Comparison of ENCODE assay signal across 13 cellular contexts in genomic region chr11:27300974-27301373, GRCh38.
"Had no signal": no experiment of that assay in that cellular context is flagged by ENCODE, and none has a peak within 500 bp of the region (broad histone marks: within the 10 kb centered on the region; RNA-seq: fewer than 3 reads in every experiment).

No MANE protein-coding gene starts in this region.

- H3K27me3 Mint-ChIP-seq: activated naive CD8-positive, alpha-beta T cell had no signal

- H3K9me3 ChIP-seq: transverse colon had no signal

- H3K36me3 ChIP-seq: transverse colon, WERI-Rb-1 had no signal

- H3K4me1 Mint-ChIP-seq: neural crest cell had no signal

- H3K36me3 Mint-ChIP-seq: activated naive CD8-positive, alpha-beta T cell had no signal

- H3K27ac ChIP-seq: parathyroid adenoma, transverse colon, WERI-Rb-1 had no signal

- H3K4me3 Mint-ChIP-seq: activated CD8-positive, alpha-beta T cell treated with anti-CD3 and anti-CD28 coated beads, Interleukin-2, amount 10 ng/mL, durations not matched to agents 7 days and 5 days; activated naive CD8-positive, alpha-beta T cell; neural crest cell had no signal

- ATAC-seq: activated CD8-positive, alpha-beta T cell treated with anti-CD3 and anti-CD28 coated beads, Interleukin-2, amount 10 ng/mL, durations not matched to agents 7 days and 5 days had no signal

- H3K4me1 ChIP-seq: parathyroid adenoma had no signal

- H3K27me3 ChIP-seq: transverse colon had no signal

- H3K4me3 ChIP-seq: transverse colon had no signal

- DNase-seq: activated CD4-positive, alpha-beta T cell treated with anti-CD3 and anti-CD28 coated beads for 4 hours; activated CD8-positive, alpha-beta memory T cell treated with anti-CD3 and anti-CD28 coated beads, Interleukin-2, amount 50 U/mL, for 48 hours; activated CD8-positive, alpha-beta T cell treated with anti-CD3 and anti-CD28 coated beads, Interleukin-2, amount 10 ng/mL, durations not matched to agents 7 days and 5 days; activated effector memory CD4-positive, alpha-beta T cell treated with Interleukin-2 at 50 U/mL for 16 hours; aorta; retina; stimulated activated CD4-positive, alpha-beta T cell treated with anti-CD3 and anti-CD28 coated beads, Interleukin-15, amount 100 ng/mL, for 24 hours; T-helper 1 cell; transverse colon; WERI-Rb-1 had no signal

- H3K27ac Mint-ChIP-seq: activated CD8-positive, alpha-beta T cell treated with anti-CD3 and anti-CD28 coated beads, Interleukin-2, amount 10 ng/mL, durations not matched to agents 7 days and 5 days; activated naive CD8-positive, alpha-beta T cell had no signal
